ENCODE assay signal across 13 cellular contexts in the genomic region with DNA sequence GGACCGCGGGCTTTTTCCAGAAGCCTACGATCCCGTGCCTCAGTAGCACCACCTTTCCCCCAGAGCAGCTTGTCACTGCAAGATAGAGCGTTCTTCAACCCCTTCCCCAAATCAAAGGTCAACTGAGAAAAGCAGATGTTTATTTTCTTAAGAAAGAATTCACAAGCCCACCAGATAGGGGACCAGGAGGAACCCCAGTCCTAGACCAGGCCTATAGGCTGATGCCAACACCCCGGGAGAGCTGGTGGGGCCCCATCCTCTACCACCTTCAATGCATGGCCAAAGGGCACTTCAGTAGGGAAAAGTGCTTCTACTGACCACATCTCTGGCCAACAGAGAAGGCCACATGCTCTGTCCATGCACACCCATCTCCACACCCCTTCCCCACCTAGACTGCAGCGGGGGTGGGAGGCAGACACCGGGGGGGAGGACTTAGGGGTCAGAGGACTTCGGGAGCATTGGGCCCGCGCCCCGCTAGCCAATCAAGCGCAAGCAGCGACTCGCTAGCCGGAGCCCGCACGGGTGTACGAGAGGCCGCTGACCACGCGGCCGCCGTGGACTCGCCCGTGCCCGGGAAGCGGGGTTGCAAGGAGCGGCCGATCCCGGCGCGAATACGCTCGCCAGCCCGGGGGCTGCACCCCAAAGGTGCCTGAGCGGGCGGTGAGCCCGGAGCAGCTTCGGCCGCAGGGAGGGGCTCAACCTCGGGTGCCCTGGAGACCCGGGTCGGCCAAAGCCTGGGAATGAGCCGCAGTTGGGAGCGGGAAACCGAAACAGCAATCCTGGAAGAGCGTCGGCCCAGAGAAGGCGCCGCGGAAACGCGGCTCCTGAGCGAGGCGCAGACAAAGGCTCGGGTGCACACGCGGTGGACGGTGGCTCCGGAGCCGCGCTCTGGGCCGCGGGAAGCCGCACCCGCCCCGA. TPM values are rescaled to one million over a fixed set of nuclear protein-coding genes. Genes with fewer than 3 reads are reported as not detected.
DNase-seq lines count a peak whose midpoint lies in the region; ATAC-seq and TF ChIP-seq lines count a peak whose summit lies in the region.
"Had no signal": no experiment of that assay in that cellular context is flagged by ENCODE, and none has a peak within 500 bp of the region (broad histone marks: within the 10 kb centered on the region; RNA-seq: fewer than 3 reads in every experiment).

No MANE protein-coding gene starts in this region.

- peaks cover 16% of the 10 kb centered on the region for H3K27me3 Mint-ChIP-seq in Caco-2 (ENCODE audit: insufficient read depth, unreplicated experiment)
- H3K27me3 Mint-ChIP-seq in progenitor cell of endocrine pancreas = peaks cover 33% of the 10 kb centered on the region

- no peak overlapping the region for H3K27ac Mint-ChIP-seq in Caco-2 (ENCODE audit: unreplicated experiment)
- H3K27ac Mint-ChIP-seq in progenitor cell of endocrine pancreas = peak overlapping the region; percentile 38
- H3K27ac Mint-ChIP-seq: activated B cell treated with CpG ODN at 0.5 μM for 24 hours, HFFc6 had no signal

- intact Hi-C loops in Caco-2 (cut with micrococcal nuclease; ENCODE audit: unreplicated experiment) = loop anchor here (5.0 kb wide), 1 partner anchor 218 kb away; no protein-coding TSS in a partner anchor
- intact Hi-C loops in left ventricle myocardium superior (cut with micrococcal nuclease) = no loop called here

- POLR2A ChIA-PET in Caco-2 (lab: Charles Lee) = no interaction called here

- H3K4me3 ChIP-seq in Caco-2 (ENCODE audit: low read depth, low read length) (no peak overlapping the region), SJSA1 (peak overlapping the region; percentile 51)

- DNase-seq in Caco-2 (no peak), SJSA1 (ENCODE audit: low read depth in 1 of 2, low spot score in 2 of 2) (no peak), left ventricle myocardium superior (peak; percentile 62), progenitor cell of endocrine pancreas (ENCODE audit: low spot score, unreplicated experiment) (peak; percentile 31), GF-D8 (lab: John Stamatoyannopoulos, UW) (no peak), NCI-H1048 (lab: John Stamatoyannopoulos, UW) (no peak)
- DNase-seq: activated B cell treated with CpG ODN at 0.5 μM for 24 hours; effector CD8-positive, alpha-beta T cell; HFFc6; NCI-H187 treated with DMSO at 0.1 percent for 48 hours; stimulated activated CD4-positive, alpha-beta T cell treated with anti-CD3 and anti-CD28 coated beads, Interleukin-4, amount 100 ng/mL, for 1 hour had no signal

- peaks cover 22% of the 10 kb centered on the region for H3K4me1 Mint-ChIP-seq in Caco-2 (ENCODE audit: low read depth, unreplicated experiment)
- peaks cover 30% of the 10 kb centered on the region for H3K4me1 Mint-ChIP-seq in progenitor cell of endocrine pancreas (ENCODE audit: low read depth)

- BruUV-seq in Caco-2 (replicated peaks; lab: Mats Ljungman, UMichigan) = no TSS peak

- no peaks in the 10 kb centered on the region for H3K9me3 ChIP-seq in Caco-2
- no peaks in the 10 kb centered on the region for H3K9me3 ChIP-seq in SJSA1 (replicated peaks)

- no peak overlapping the region for H3K27ac ChIP-seq in SJSA1

- ATAC-seq in left ventricle myocardium superior = peak; percentile 15
- ATAC-seq in HG03442 (IDR thresholded peaks at IDR 0.05; ENCODE audit: unreplicated experiment) = no peak
- ATAC-seq in HG03520 (IDR thresholded peaks at IDR 0.05; ENCODE audit: unreplicated experiment) = no peak

- peak overlapping the region; percentile 34 for H3K4me3 Mint-ChIP-seq in Caco-2 (ENCODE audit: unreplicated experiment)
- peak overlapping the region; percentile 72 for H3K4me3 Mint-ChIP-seq in progenitor cell of endocrine pancreas (ENCODE audit: low read depth)
- H3K4me3 Mint-ChIP-seq: activated B cell treated with CpG ODN at 0.5 μM for 24 hours, HFFc6 had no signal

- H3K4me1 ChIP-seq in Caco-2 (peaks cover 12% of the 10 kb centered on the region; the same call in 1 of the 2 replicates), SJSA1 (replicated peaks) (peaks cover 36% of the 10 kb centered on the region)

- no peak for TF ChIP-seq CTCF in Caco-2 (IDR thresholded peaks at IDR 0.05; ENCODE audit: insufficient read depth in 1 of 2, low read depth in 1 of 2, low read length in 1 of 2, severe bottlenecking in 1 of 2, unreplicated experiment in 1 of 2)
- no peak for TF ChIP-seq CTCF in progenitor cell of endocrine pancreas (IDR thresholded peaks at IDR 0.05; ENCODE audit: unreplicated experiment)

- no peaks in the 10 kb centered on the region for H3K36me3 ChIP-seq in Caco-2 (ENCODE audit: control insufficient read depth, insufficient read depth, low read length)
- no peaks in the 10 kb centered on the region for H3K36me3 ChIP-seq in SJSA1

- CTCF ChIA-PET in Caco-2 (lab: Charles Lee) = no interaction called here

- H3K27me3 ChIP-seq in Caco-2 (replicated peaks; ENCODE audit: control insufficient read depth, insufficient read depth, low read length) = 0 out of 2 replicates have a peak, but pooled peaks cover 2% of the 10 kb centered on the region
- H3K27me3 ChIP-seq in SJSA1 (replicated peaks) = peaks cover 77% of the 10 kb centered on the region

- H3K36me3 Mint-ChIP-seq in Caco-2 (ENCODE audit: insufficient read depth, unreplicated experiment) (peaks cover 9% of the 10 kb centered on the region), progenitor cell of endocrine pancreas (ENCODE audit: insufficient read depth) (no peaks in the 10 kb centered on the region)

- H3K9me3 Mint-ChIP-seq in Caco-2 (ENCODE audit: unreplicated experiment) = no peaks in the 10 kb centered on the region
- H3K9me3 Mint-ChIP-seq in progenitor cell of endocrine pancreas (ENCODE audit: low read depth) = no peaks in the 10 kb centered on the region
- H3K9me3 Mint-ChIP-seq: activated B cell treated with CpG ODN at 0.5 μM for 24 hours had no signal

RNA-seq across cellular contexts. Expression of a gene that starts 2.8 kb away (rescaled TPM):
- total RNA-seq in Caco-2 (2022) = 3.4 and 3.6 TPM in 2 replicates
- total RNA-seq in SJSA1 (2014; rRNA removed; shearing (Covaris generic)) = 1.7 and 2.4 TPM in 2 replicates
- total RNA-seq in left ventricle myocardium superior = 9.3 TPM
- 14.4 and 17.8 TPM in 2 replicates for total RNA-seq in progenitor cell of endocrine pancreas
- total RNA-seq: activated B cell treated with CpG ODN at 0.5 μM for 24 hours had no signal

Comparison
In these comparisons a context has a peak if more than half of its experiments do, and no peak if none do; other contexts are left out.
1. DNase-seq: peak in left ventricle myocardium superior (single experiment) and progenitor cell of endocrine pancreas (single experiment); none in Caco-2 (0 of 2), SJSA1 (0 of 2), GF-D8 (single experiment) and NCI-H1048 (single experiment).